In genomic region chr6:149852180-149852579, GRCh38 we compare ENCODE assay signal across 1 cellular context.
TF ChIP-seq lines count a peak whose summit lies in the region.

No MANE protein-coding gene starts in this region.

TF ChIP-seq in SK-N-SH treated with all-trans-retinoic acid at 6 μM for 48 hours, 23 proteins besides CTCF, POLR2A, EP300 and RAD21 (continued from another document):
- TF ChIP-seq TSHZ2 (CRISPR knock-in tag; IDR thresholded peaks at IDR 0.05), result no peak
- TF ChIP-seq TOX (CRISPR knock-in tag; IDR thresholded peaks at IDR 0.05; ENCODE audit: borderline replicate concordance), result no peak
